In the genomic region with DNA sequence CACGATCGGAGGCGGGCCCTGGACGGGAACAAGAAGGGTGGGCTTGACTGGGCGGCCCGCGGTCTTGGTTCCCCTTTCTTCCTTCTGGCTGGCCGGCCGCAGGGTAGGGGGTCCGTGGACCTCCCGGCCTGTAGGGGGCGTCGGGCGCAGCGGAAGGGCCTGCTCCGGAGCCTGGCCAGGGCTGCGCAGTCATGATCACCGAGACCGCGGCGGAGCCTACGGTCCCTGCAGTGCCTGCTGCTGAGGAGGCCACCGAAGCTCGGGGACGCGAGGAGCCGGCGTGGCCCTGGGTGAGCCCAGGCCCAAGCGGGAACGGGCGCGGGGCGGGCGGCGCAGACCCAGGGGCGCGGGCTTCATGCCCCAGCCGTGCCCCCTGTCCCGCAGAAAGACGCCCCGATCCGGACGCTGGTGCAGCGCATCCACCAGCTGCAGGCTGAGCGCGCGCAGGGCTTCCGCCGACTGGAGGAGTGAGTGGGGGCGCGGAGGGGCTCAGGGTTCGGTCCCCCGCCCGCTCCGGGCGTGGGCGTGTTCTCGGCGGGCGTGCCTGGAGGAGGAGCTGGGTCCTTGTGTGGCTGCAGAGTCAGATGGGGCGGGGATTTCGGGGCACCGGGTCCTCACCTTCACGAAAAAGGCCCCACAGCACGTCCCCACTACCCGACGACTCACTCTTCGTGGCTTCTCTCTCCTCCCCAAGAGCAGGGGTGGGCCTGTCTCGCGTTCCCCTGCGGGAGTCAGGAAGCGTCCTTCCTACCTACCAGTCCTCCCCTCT, we compare ENCODE assay signal across 8 cellular contexts. TPM values are rescaled to one million over a fixed set of nuclear protein-coding genes. Genes with fewer than 3 reads are reported as not detected.
DNase-seq lines count a peak whose midpoint lies in the region; ATAC-seq and TF ChIP-seq lines count a peak whose summit lies in the region.

A gene (plus strand): TSS at position 188 of the 769 bp plus-strand sequence. CDS start 4 bp downstream, at position 192.

- H3K27ac ChIP-seq in heart left ventricle (peak within 1 kb of the TSS; percentile 75 to 97 (median 92)), upper lobe of left lung (peak within 1 kb of the TSS; percentile 78 to 88 (median 84))

- H3K27me3 Mint-ChIP-seq in activated naive CD8-positive, alpha-beta T cell treated with anti-CD3 and anti-CD28 coated beads, Interleukin-2, amount 50 U/mL, for 24 hours = no peaks in the 10 kb centered on the region

- ATAC-seq in HG02588 (IDR thresholded peaks at IDR 0.05; ENCODE audit: unreplicated experiment) (peak; percentile 79), heart left ventricle (peak; percentile 83 to 94 (median 90)), upper lobe of left lung (ENCODE audit: low FRiP score in 2 of 2) (peak; percentile 93 to 96)
- ATAC-seq in activated naive CD8-positive, alpha-beta T cell treated with anti-CD3 and anti-CD28 coated beads, Interleukin-2, amount 50 U/mL, for 24 hours = peak; percentile 90

- TF ChIP-seq POLR2A in heart left ventricle (IDR thresholded peaks at IDR 0.05) = peak in 1 of 2 donors; percentile 70
- TF ChIP-seq POLR2A in upper lobe of left lung (IDR thresholded peaks at IDR 0.05) = peak in 2 of 4 donors; percentile 25 to 67

- peaks cover 11% of the 10 kb centered on the region for H3K36me3 Mint-ChIP-seq in activated naive CD8-positive, alpha-beta T cell treated with anti-CD3 and anti-CD28 coated beads, Interleukin-2, amount 50 U/mL, for 24 hours (ENCODE audit: low read depth)

- intact Hi-C loops in heart left ventricle (cut with DNase I) (loop anchor here in 6 of 10 donors (5.0 to 10.0 kb wide), 5 partner anchors 116 to 259 kb away; no protein-coding TSS in a partner anchor), posterior vena cava (cut with DNase I) (loop anchor here in 1 of 2 donors (10.0 kb wide), 1 partner anchor 144 kb away; no protein-coding TSS in a partner anchor)

- H3K4me3 Mint-ChIP-seq in activated naive CD8-positive, alpha-beta T cell treated with anti-CD3 and anti-CD28 coated beads, Interleukin-2, amount 50 U/mL, for 24 hours = peak within 1 kb of the TSS; percentile 89

- TF ChIP-seq CTCF in GM12864 (IDR thresholded peaks at IDR 0.05; ENCODE audit: low read depth, low read length, missing control alignments) (peak; percentile 86), heart left ventricle (IDR thresholded peaks at IDR 0.05) (peak; percentile 83 to 98 (median 92)), upper lobe of left lung (IDR thresholded peaks at IDR 0.05) (peak; percentile 74 to 95 (median 92))

- peak within 1 kb of the TSS; percentile 92 for H3K27ac Mint-ChIP-seq in activated naive CD8-positive, alpha-beta T cell treated with anti-CD3 and anti-CD28 coated beads, Interleukin-2, amount 50 U/mL, for 24 hours

- H3K27me3 ChIP-seq in heart left ventricle (no peaks in the 10 kb centered on the region), upper lobe of left lung (no peaks in the 10 kb centered on the region)

- H3K4me3 ChIP-seq in GM12864 (ENCODE audit: low read depth, low read length) (peak within 1 kb of the TSS; percentile 90), heart left ventricle (peak within 1 kb of the TSS; percentile 66 to 98 (median 90)), upper lobe of left lung (peak within 1 kb of the TSS; percentile 60 to 93 (median 86))

- no peak for TF ChIP-seq EP300 in upper lobe of left lung (IDR thresholded peaks at IDR 0.05)

- H3K9me3 Mint-ChIP-seq in activated naive CD8-positive, alpha-beta T cell treated with anti-CD3 and anti-CD28 coated beads, Interleukin-2, amount 50 U/mL, for 24 hours = no peaks in the 10 kb centered on the region

- peaks cover 0 to 15% (median 11%) of the 10 kb centered on the region in 9 donors for H3K36me3 ChIP-seq in heart left ventricle
- peaks cover 0 to 15% (median 9%) of the 10 kb centered on the region in 4 donors for H3K36me3 ChIP-seq in upper lobe of left lung

- DNase-seq in GM12864 (ENCODE audit: low read depth) (peak; percentile 68), NCI-H1048 (lab: John Stamatoyannopoulos, UW) (peak; percentile 36), T follicular helper cell (ENCODE audit: low read depth) (peak; percentile 84), heart left ventricle (peak; percentile 87 to 94 (median 90)), posterior vena cava (ENCODE audit: low spot score) (peak; percentile 97), upper lobe of left lung (peak; percentile 82 to 95)
- peak; percentile 91 for DNase-seq in activated naive CD8-positive, alpha-beta T cell treated with anti-CD3 and anti-CD28 coated beads, Interleukin-2, amount 50 U/mL, for 24 hours

- WGBS in heart left ventricle, 4 donors = 0% methylated on average over 32 to 72 of the region's 72 CpGs
- 0 to 5% methylated on average over 4 to 40 of the region's 72 CpGs for WGBS in upper lobe of left lung, 2 donors

- H3K4me1 ChIP-seq in heart left ventricle (peaks cover 0 to 47% (median 19%) of the 10 kb centered on the region in 12 donors), upper lobe of left lung (peaks cover 20 to 30% (median 24%) of the 10 kb centered on the region in 4 donors)

- peaks cover 31% of the 10 kb centered on the region for H3K4me1 Mint-ChIP-seq in activated naive CD8-positive, alpha-beta T cell treated with anti-CD3 and anti-CD28 coated beads, Interleukin-2, amount 50 U/mL, for 24 hours

- no peaks in the 10 kb centered on the region for H3K9me3 ChIP-seq in heart left ventricle
- H3K9me3 ChIP-seq in upper lobe of left lung = no peaks in the 10 kb centered on the region

RNA-seq across cellular contexts. Expression of the gene that starts here (rescaled TPM):
- 100 to 1,000 TPM in 2 of 9 donors, 10 to 100 TPM in 7; 42.9 to 205 (median 68.2) TPM for total RNA-seq in heart left ventricle
- polyA plus RNA-seq in heart left ventricle = 100 to 1,000 TPM in 1 of 2 donors, 10 to 100 TPM in 1; 46.8 to 101 TPM
- 10 to 100 TPM; 38.0 to 48.1 TPM for total RNA-seq in posterior vena cava
- total RNA-seq in upper lobe of left lung = 100 to 1,000 TPM in 1 of 6 donors, 10 to 100 TPM in 5; 83.6 to 114 (median 91.6) TPM

Comparison
In these comparisons a context has a peak if more than half of its experiments do, and no peak if none do; other contexts are left out.
1. Peak in every context shown above with its lines: DNase-seq, ATAC-seq, H3K4me3 ChIP-seq and H3K27ac ChIP-seq.
2. DNase-seq: peak in every context shown above with its lines; median percentile 97 in posterior vena cava; 91 in activated naive CD8-positive, alpha-beta T cell treated with anti-CD3 and anti-CD28 coated beads, Interleukin-2, amount 50 U/mL, for 24 hours; 90 in heart left ventricle; 88 in upper lobe of left lung; 84 in T follicular helper cell; 68 in GM12864; 36 in NCI-H1048.